In the genomic region with DNA sequence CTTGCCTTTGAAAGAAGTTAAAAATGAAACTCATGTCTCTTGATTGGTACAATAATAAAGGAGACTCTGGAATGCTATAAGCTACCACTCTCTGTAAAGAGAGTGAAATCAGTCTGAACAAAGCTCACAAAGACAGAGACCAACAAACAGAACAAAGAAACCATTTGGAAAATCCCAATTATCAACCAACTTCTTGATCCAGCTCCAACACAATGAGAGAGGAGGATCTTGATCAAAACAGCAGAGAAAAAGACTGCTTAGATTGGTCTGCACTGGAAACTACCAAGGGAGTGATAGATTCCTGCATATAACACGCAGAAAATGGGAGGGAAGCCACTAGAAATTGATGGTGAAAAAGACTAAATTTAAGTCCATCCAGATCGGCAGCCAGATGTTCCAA, we compare ENCODE assay signal across 26 cellular contexts. TPM values are rescaled to one million over a fixed set of nuclear protein-coding genes. Genes with fewer than 3 reads are reported as not detected.
DNase-seq lines count a peak whose midpoint lies in the region; ATAC-seq, FAIRE-seq and TF ChIP-seq lines count a peak whose summit lies in the region.
"Had no signal": no experiment of that assay in that cellular context is flagged by ENCODE, and none has a peak within 500 bp of the region (broad histone marks: within the 10 kb centered on the region; RNA-seq: fewer than 3 reads in every experiment).

No MANE protein-coding gene starts in this region.

- no peaks in the 10 kb centered on the region for H3K9me3 ChIP-seq in A549
- H3K9me3 ChIP-seq in CD8-positive, alpha-beta memory T cell (ENCODE audit: low read length): no peaks in the 10 kb centered on the region
- no peaks in the 10 kb centered on the region for H3K9me3 ChIP-seq in naive thymus-derived CD4-positive, alpha-beta T cell (ENCODE audit: control insufficient read depth in 2 of 3, low read length in 3 of 3)
- H3K9me3 ChIP-seq in uterus: no peaks in the 10 kb centered on the region
- H3K9me3 ChIP-seq: esophagus muscularis mucosa, gastroesophageal sphincter, lower lobe of right lung, stomach had no signal

- peaks cover 5% of the 10 kb centered on the region for H3K36me3 ChIP-seq in CD8-positive, alpha-beta memory T cell (ENCODE audit: insufficient read depth, low read length)
- H3K36me3 ChIP-seq in naive thymus-derived CD4-positive, alpha-beta T cell (ENCODE audit: control insufficient read depth in 2 of 3, insufficient read depth in 3 of 3, low read length in 3 of 3): peaks cover 0 to 22% (median 3%) of the 10 kb centered on the region in 3 experiments
- no peaks in the 10 kb centered on the region for H3K36me3 ChIP-seq in uterus

- TF ChIP-seq EP300 in A549 (IDR thresholded peaks at IDR 0.05): no peak

- peaks cover 37% of the 10 kb centered on the region for H3K4me1 ChIP-seq in A549
- peaks cover 6% of the 10 kb centered on the region for H3K4me1 ChIP-seq in CD8-positive, alpha-beta memory T cell (ENCODE audit: insufficient read depth, low read length)
- H3K4me1 ChIP-seq in naive thymus-derived CD4-positive, alpha-beta T cell (ENCODE audit: control insufficient read depth in 2 of 2, insufficient read depth in 2 of 2, low read length in 2 of 2): no peaks in the 10 kb centered on the region
- no peaks in the 10 kb centered on the region for H3K4me1 ChIP-seq in uterus

- H3K27ac Mint-ChIP-seq in CD8-positive, alpha-beta memory T cell: peak overlapping the region in 6 of 8 donors; percentile 6 to 63 (median 32)
- H3K27ac Mint-ChIP-seq in naive thymus-derived CD4-positive, alpha-beta T cell: peak overlapping the region in 5 of 9 donors; percentile 29 to 84 (median 51)
- H3K27ac Mint-ChIP-seq: activated naive CD4-positive, alpha-beta T cell treated with anti-CD3 and anti-CD28 coated beads for 36 hours; T-helper 2 cell treated with Interferon-gamma antibody and Interleukin-4, amounts not matched to agents 5 μg/mL and 100 μg/mL, for 36 hours had no signal

- intact Hi-C loops in naive thymus-derived CD4-positive, alpha-beta T cell (cut with micrococcal nuclease): no loop called here
- intact Hi-C loops in uterus (cut with DNase I; ENCODE audit: low total_unique reads): no loop called here

- peak; percentile 73 for FAIRE-seq in A549 (lab: Jason Lieb, UNC)
- FAIRE-seq: astrocyte, H54, keratinocyte had no signal

- H3K9me3 Mint-ChIP-seq in CD8-positive, alpha-beta memory T cell: no peaks in the 10 kb centered on the region
- H3K9me3 Mint-ChIP-seq in naive thymus-derived CD4-positive, alpha-beta T cell: no peaks in the 10 kb centered on the region
- H3K9me3 Mint-ChIP-seq: activated naive CD4-positive, alpha-beta T cell treated with anti-CD3 and anti-CD28 coated beads for 36 hours; CD14-positive monocyte; T-helper 2 cell treated with Interferon-gamma antibody and Interleukin-4, amounts not matched to agents 5 μg/mL and 100 μg/mL, for 36 hours had no signal

- no peaks in the 10 kb centered on the region for H3K27me3 Mint-ChIP-seq in CD8-positive, alpha-beta memory T cell
- no peaks in the 10 kb centered on the region for H3K27me3 Mint-ChIP-seq in naive thymus-derived CD4-positive, alpha-beta T cell

- 92% methylated on average over 2 of the region's 2 CpGs for WGBS in A549 (ENCODE audit: missing lambda C conversion rate)

- POLR2A ChIA-PET in A549 (lab: Yijun Ruan, JAX): no interaction called here
- POLR2A ChIA-PET in CD8-positive, alpha-beta memory T cell (lab: Charles Lee): no interaction called here
- POLR2A ChIA-PET in naive thymus-derived CD4-positive, alpha-beta T cell (lab: Charles Lee): interaction anchor here (1.1 kb wide), 1 partner anchor 63 kb away, joined by 3 read pairs; no protein-coding TSS in a partner anchor

- H3K4me3 Mint-ChIP-seq in CD8-positive, alpha-beta memory T cell: no peak overlapping the region
- no peak overlapping the region for H3K4me3 Mint-ChIP-seq in naive thymus-derived CD4-positive, alpha-beta T cell
- H3K4me3 Mint-ChIP-seq: activated naive CD4-positive, alpha-beta T cell treated with anti-CD3 and anti-CD28 coated beads for 36 hours; CD14-positive monocyte; T-helper 2 cell treated with Interferon-gamma antibody and Interleukin-4, amounts not matched to agents 5 μg/mL and 100 μg/mL, for 36 hours had no signal

- TF ChIP-seq RAD21 in A549 (conservative IDR thresholded peaks at IDR 0.05 in 1 of 2, IDR thresholded peaks at IDR 0.05 in 1 of 2): no peak

- H3K4me1 Mint-ChIP-seq in CD8-positive, alpha-beta memory T cell: peaks cover 35 to 58% (median 45%) of the 10 kb centered on the region in 3 donors
- peaks cover 16 to 55% (median 38%) of the 10 kb centered on the region in 7 donors for H3K4me1 Mint-ChIP-seq in naive thymus-derived CD4-positive, alpha-beta T cell
- H3K4me1 Mint-ChIP-seq: CD14-positive monocyte had no signal

- H3K36me3 Mint-ChIP-seq in CD8-positive, alpha-beta memory T cell: peaks cover 0 to 50% (median 22%) of the 10 kb centered on the region in 3 donors
- peaks cover 4 to 38% (median 25%) of the 10 kb centered on the region in 5 donors for H3K36me3 Mint-ChIP-seq in naive thymus-derived CD4-positive, alpha-beta T cell

- ATAC-seq in A549 (no peak), HG03571 (IDR thresholded peaks at IDR 0.05; ENCODE audit: unreplicated experiment) (no peak)
- no peak for ATAC-seq in naive thymus-derived CD4-positive, alpha-beta T cell
- ATAC-seq: gastroesophageal sphincter, lower lobe of right lung, right cardiac atrium had no signal

- DNase-seq in A549 (ENCODE audit: low read depth in 1 of 2, low spot score in 1 of 2) (no peak), NCI-H510A treated with DMSO at 0.1 percent for 48 hours (lab: John Stamatoyannopoulos, UW) (no peak), NCI-H82 (lab: John Stamatoyannopoulos, UW) (no peak), uterus (no peak)
- no peak for DNase-seq in CD8-positive, alpha-beta memory T cell
- no peak for DNase-seq in naive thymus-derived CD4-positive, alpha-beta T cell
- DNase-seq: activated CD4-positive, alpha-beta T cell treated with anti-CD3 and anti-CD28 coated beads, Interleukin-2, amount 50 U/mL, for 48 hours; activated naive CD4-positive, alpha-beta T cell treated with anti-CD3 and anti-CD28 coated beads for 36 hours; effector CD8-positive, alpha-beta T cell; GF-D8; lower lobe of right lung; NCI-H1436 treated with DMSO at 0.1 percent for 48 hours; NCI-H526; right cardiac atrium; stomach had no signal

- no peak overlapping the region for H3K4me2 ChIP-seq in A549

- CTCF ChIA-PET in A549 (lab: Yijun Ruan, JAX): interaction anchor here (1.2 to 9.6 kb wide), 4 partner anchors 10 to 27 kb away, joined by 3 to 134 read pairs (median 10); no protein-coding TSS in a partner anchor
- CTCF ChIA-PET in CD8-positive, alpha-beta memory T cell (lab: Charles Lee): interaction anchor here (0.8 kb wide), 1 partner anchor 25 kb away, joined by 3 read pairs; no protein-coding TSS in a partner anchor
- CTCF ChIA-PET in naive thymus-derived CD4-positive, alpha-beta T cell (lab: Charles Lee): interaction anchor here (0.9 kb wide), 1 partner anchor 13 kb away, joined by 5 read pairs; no protein-coding TSS in a partner anchor

- no peak for TF ChIP-seq POLR2A in A549 (IDR thresholded peaks at IDR 0.05; ENCODE audit: low read length)
- TF ChIP-seq POLR2A in uterus (IDR thresholded peaks at IDR 0.05): no peak

- H3K4me3 ChIP-seq in A549 (no peak overlapping the region), uterus (no peak overlapping the region)
- no peak overlapping the region for H3K4me3 ChIP-seq in CD8-positive, alpha-beta memory T cell (ENCODE audit: low read length)
- no peak overlapping the region for H3K4me3 ChIP-seq in naive thymus-derived CD4-positive, alpha-beta T cell (ENCODE audit: low read length)
- H3K4me3 ChIP-seq: esophagus muscularis mucosa, gastroesophageal sphincter, lower lobe of right lung, SK-N-MC, stomach had no signal

- TF ChIP-seq CTCF in A549 (IDR thresholded peaks at IDR 0.05) (no peak), uterus (IDR thresholded peaks at IDR 0.05) (no peak)

- H3K27ac ChIP-seq in A549 (no peak overlapping the region), cingulate gyrus (ENCODE audit: low read depth, low read length) (peak overlapping the region; percentile 50), uterus (no peak overlapping the region)
- H3K27ac ChIP-seq in CD8-positive, alpha-beta memory T cell (ENCODE audit: low read depth, low read length): no peak overlapping the region
- H3K27ac ChIP-seq in naive thymus-derived CD4-positive, alpha-beta T cell (ENCODE audit: low read depth, low read length): peak overlapping the region; percentile 26
- H3K27ac ChIP-seq: esophagus muscularis mucosa, gastroesophageal sphincter, lower lobe of right lung, RWPE1, SK-N-MC, stomach had no signal

- no peaks in the 10 kb centered on the region for H3K27me3 ChIP-seq in CD8-positive, alpha-beta memory T cell (ENCODE audit: insufficient read depth, low read length, poor library complexity, severe bottlenecking)
- H3K27me3 ChIP-seq in naive thymus-derived CD4-positive, alpha-beta T cell (ENCODE audit: control insufficient read depth in 2 of 2, insufficient read depth in 2 of 2, low read length in 2 of 2): no peaks in the 10 kb centered on the region
- H3K27me3 ChIP-seq in uterus: no peaks in the 10 kb centered on the region
- H3K27me3 ChIP-seq: esophagus muscularis mucosa, gastroesophageal sphincter, stomach had no signal

TF ChIP-seq in A549, 52 proteins besides CTCF, POLR2A, EP300 and RAD21 (continues in another document):
- TF ChIP-seq FOXS1 (CRISPR knock-in tag; IDR thresholded peaks at IDR 0.05) (no peak), SREBF2 (IDR thresholded peaks at IDR 0.05) (no peak), GATA3 (IDR thresholded peaks at IDR 0.05; ENCODE audit: borderline replicate concordance) (no peak), NR3C1 (IDR thresholded peaks at IDR 0.05) (no peak), JUNB (IDR thresholded peaks at IDR 0.05) (no peak), HDAC2 (IDR thresholded peaks at IDR 0.05) (no peak), CHD2 (IDR thresholded peaks at IDR 0.05; ENCODE audit: low read length, partially characterized antibody) (no peak), ZC3H11A (IDR thresholded peaks at IDR 0.05) (no peak)

RNA-seq across cellular contexts. Expression of gene RNF38, which starts 23.1 kb away (rescaled TPM):
- polyA plus RNA-seq in A549 (2011; rRNA removed) (13.2 and 18.5 TPM in 2 replicates), A549 (2017; fragmentation: RNase III; extraction: RNeasy Plus Mini Kit Qiagen cat#74134 plus additional on column Dnase treatment) (8.4 to 9.8 TPM (median 8.7 TPM) in 3 replicates)
- polyA plus RNA-seq in A549 (2012; cell fraction: cytosol; rRNA removed): 7.2 and 11.4 TPM in 2 replicates
- 6.1 and 6.2 TPM in 2 replicates for polyA plus RNA-seq in A549 (2012; cell fraction: nucleus; rRNA removed)
- polyA minus RNA-seq in A549 (2011; rRNA and poly(A)+ RNA removed): 37.1 and 49.8 TPM in 2 replicates
- 10 to 100 TPM; 40.0 to 43.3 TPM for total RNA-seq in CD8-positive, alpha-beta memory T cell
- polyA plus RNA-seq in CD8-positive, alpha-beta memory T cell: 20.9 TPM
- 10 to 100 TPM; 39.2 to 88.2 (median 72.9) TPM for total RNA-seq in naive thymus-derived CD4-positive, alpha-beta T cell
- 10 to 100 TPM; 16.8 to 25.2 TPM for polyA plus RNA-seq in naive thymus-derived CD4-positive, alpha-beta T cell
- 10 to 100 TPM; 18.2 to 79.2 (median 30.6) TPM for total RNA-seq in uterus

Comparison
In these comparisons a context has a peak if more than half of its experiments do, and no peak if none do; other contexts are left out.
1. H3K27ac ChIP-seq: peak in cingulate gyrus (single experiment) and naive thymus-derived CD4-positive, alpha-beta T cell (single experiment); none in A549 (0 of 2), CD8-positive, alpha-beta memory T cell (single experiment) and uterus (0 of 2).